In genomic region chr5:74067748-74068541, GRCh38 we compare ENCODE assay signal across 18 cellular contexts.
DNase-seq lines count a peak whose midpoint lies in the region; ATAC-seq and TF ChIP-seq lines count a peak whose summit lies in the region.
"Had no signal": no experiment of that assay in that cellular context is flagged by ENCODE, and none has a peak within 500 bp of the region (broad histone marks: within the 10 kb centered on the region; RNA-seq: fewer than 3 reads in every experiment).

No MANE protein-coding gene starts in this region.

- H3K36me3 Mint-ChIP-seq in CD4-positive, alpha-beta T cell (ENCODE audit: low read depth), result no peaks in the 10 kb centered on the region
- H3K36me3 Mint-ChIP-seq in mesothelial cell of epicardium, result no peaks in the 10 kb centered on the region

- no TSS peak for BruUV-seq in mammary epithelial cell (replicated peaks; lab: Mats Ljungman, UMichigan)

- H3K9me3 ChIP-seq in mammary epithelial cell (replicated peaks; ENCODE audit: insufficient read depth, low read length), result no peaks in the 10 kb centered on the region
- no peaks in the 10 kb centered on the region for H3K9me3 ChIP-seq in parathyroid adenoma (ENCODE audit: control insufficient read depth, low read length)
- no peaks in the 10 kb centered on the region for H3K9me3 ChIP-seq in CD4-positive, alpha-beta T cell (ENCODE audit: control insufficient read depth, low read length)
- H3K9me3 ChIP-seq: esophagus squamous epithelium, right lobe of liver had no signal

- H3K79me2 ChIP-seq in mammary epithelial cell (ENCODE audit: insufficient read depth, low read length) (no peaks in the 10 kb centered on the region), parathyroid adenoma (no peaks in the 10 kb centered on the region)

- H3K4me3 Mint-ChIP-seq in CD4-positive, alpha-beta T cell, result no peak overlapping the region
- no peak overlapping the region for H3K4me3 Mint-ChIP-seq in mesothelial cell of epicardium
- H3K4me3 Mint-ChIP-seq: activated B cell treated with CpG ODN at 0.5 μM for 24 hours; activated naive CD8-positive, alpha-beta T cell treated with anti-CD3 and anti-CD28 coated beads, Interleukin-2, amount 50 U/mL, for 24 hours had no signal

- CTCF ChIA-PET in mammary epithelial cell (lab: Charles Lee; ENCODE audit: low non-redundant PET), result no interaction called here
- CTCF ChIA-PET in CD4-positive, alpha-beta T cell (lab: Charles Lee), result no interaction called here

- no peak overlapping the region for H3K27ac Mint-ChIP-seq in CD4-positive, alpha-beta T cell
- H3K27ac Mint-ChIP-seq in mesothelial cell of epicardium, result no peak overlapping the region
- H3K27ac Mint-ChIP-seq: activated B cell treated with CpG ODN at 0.5 μM for 24 hours; activated naive CD8-positive, alpha-beta T cell treated with anti-CD3 and anti-CD28 coated beads, Interleukin-2, amount 50 U/mL, for 24 hours had no signal

- intact Hi-C loops in mammary epithelial cell (cut with micrococcal nuclease), result no loop called here
- intact Hi-C loops in CD4-positive, alpha-beta T cell (cut with DNase I, micrococcal nuclease), result no loop called here

- TF ChIP-seq CTCF in C4-2B (conservative IDR thresholded peaks at IDR 0.05) (no peak), mammary epithelial cell (conservative IDR thresholded peaks at IDR 0.05 in 1 of 2, IDR thresholded peaks at IDR 0.05 in 1 of 2; ENCODE audit: extremely low read depth in 1 of 2, insufficient read depth in 1 of 2, low read depth in 1 of 2, low read length in 2 of 2) (no peak), parathyroid adenoma (IDR thresholded peaks at IDR 0.05) (no peak), mesothelial cell of epicardium (IDR thresholded peaks at IDR 0.05; ENCODE audit: unreplicated experiment) (no peak)
- TF ChIP-seq CTCF in CD4-positive, alpha-beta T cell (IDR thresholded peaks at IDR 0.05), result no peak

- dilution Hi-C loops in mammary epithelial cell (cut with HindIII; ENCODE audit: low sequenced_read_pairs), result no loop called here

- no peaks in the 10 kb centered on the region for H3K36me3 ChIP-seq in mammary epithelial cell (ENCODE audit: insufficient read depth, low read length)
- no peaks in the 10 kb centered on the region for H3K36me3 ChIP-seq in parathyroid adenoma (ENCODE audit: control insufficient read depth, insufficient read depth, low read length)
- H3K36me3 ChIP-seq: esophagus squamous epithelium, right lobe of liver had no signal

- H3K9me3 Mint-ChIP-seq in CD4-positive, alpha-beta T cell, result no peaks in the 10 kb centered on the region
- peaks cover 4% of the 10 kb centered on the region for H3K9me3 Mint-ChIP-seq in mesothelial cell of epicardium
- H3K9me3 Mint-ChIP-seq: activated B cell treated with CpG ODN at 0.5 μM for 24 hours; activated naive CD8-positive, alpha-beta T cell treated with anti-CD3 and anti-CD28 coated beads, Interleukin-2, amount 50 U/mL, for 24 hours had no signal

- WGBS in mammary epithelial cell (ENCODE audit: low coverage, missing lambda C conversion rate), result 38% methylated on average over 5 of the region's 5 CpGs

- peak overlapping the region; percentile 92 for H3K27ac ChIP-seq in C4-2B
- peak overlapping the region; percentile 27 for H3K27ac ChIP-seq in mammary epithelial cell (ENCODE audit: insufficient read depth, low read depth, low read length)
- H3K27ac ChIP-seq in parathyroid adenoma, result no peak overlapping the region
- H3K27ac ChIP-seq in CD4-positive, alpha-beta T cell (ENCODE audit: low read depth, low read length), result no peak overlapping the region
- H3K27ac ChIP-seq: esophagus squamous epithelium, right lobe of liver had no signal

- peak; percentile 69 for DNase-seq in HT-29 (ENCODE audit: low spot score)
- DNase-seq in mammary epithelial cell, result peak; percentile 85
- no peak for DNase-seq in SK-N-DZ (ENCODE audit: low spot score)
- no peak for DNase-seq in CD4-positive, alpha-beta T cell
- no peak for DNase-seq in mesothelial cell of epicardium (ENCODE audit: low spot score in 2 of 2, unreplicated experiment in 2 of 2)
- DNase-seq: activated B cell treated with CpG ODN at 0.5 μM for 24 hours; activated CD8-positive, alpha-beta memory T cell treated with anti-CD3 and anti-CD28 coated beads for 24 hours; activated naive CD8-positive, alpha-beta T cell treated with anti-CD3 and anti-CD28 coated beads, Interleukin-2, amount 50 U/mL, for 24 hours; esophagus squamous epithelium; hippocampal formation; NCI-H146; NCI-H2227 treated with DMSO at 0.1 percent for 48 hours; right lobe of liver; SHP77 treated with DMSO at 0.1 percent for 48 hours; T-helper 2 cell had no signal

- no peaks in the 10 kb centered on the region for H4K20me1 ChIP-seq in mammary epithelial cell (ENCODE audit: insufficient read depth, low read length)

- H3K27me3 ChIP-seq in mammary epithelial cell (ENCODE audit: insufficient read depth, low read length), result no peaks in the 10 kb centered on the region
- H3K27me3 ChIP-seq in parathyroid adenoma (ENCODE audit: control insufficient read depth, insufficient read depth, low read length), result no peaks in the 10 kb centered on the region
- H3K27me3 ChIP-seq in CD4-positive, alpha-beta T cell (ENCODE audit: control insufficient read depth, insufficient read depth, low read length), result no peaks in the 10 kb centered on the region
- H3K27me3 ChIP-seq: esophagus squamous epithelium, right lobe of liver had no signal

- H3K4me1 ChIP-seq in mammary epithelial cell (ENCODE audit: insufficient read depth, low read length) (peaks cover 30% of the 10 kb centered on the region), parathyroid adenoma (peaks cover 4% of the 10 kb centered on the region)
- H3K4me1 ChIP-seq: esophagus squamous epithelium, right lobe of liver had no signal

- H2AFZ ChIP-seq in mammary epithelial cell (ENCODE audit: low read depth, low read length) (no peak overlapping the region), parathyroid adenoma (peak overlapping the region; percentile 18)

- no peak overlapping the region for H3K9ac ChIP-seq in mammary epithelial cell (ENCODE audit: insufficient read depth, low read length)
- no peak overlapping the region for H3K9ac ChIP-seq in parathyroid adenoma

- H3K4me1 Mint-ChIP-seq in CD4-positive, alpha-beta T cell (ENCODE audit: low read depth), result no peaks in the 10 kb centered on the region
- H3K4me1 Mint-ChIP-seq in mesothelial cell of epicardium, result peaks cover 26% of the 10 kb centered on the region
- H3K4me1 Mint-ChIP-seq: activated B cell treated with CpG ODN at 0.5 μM for 24 hours had no signal

- POLR2A ChIA-PET in CD4-positive, alpha-beta T cell (lab: Charles Lee), result no interaction called here

- peak overlapping the region; percentile 32 for H3K4me2 ChIP-seq in mammary epithelial cell (ENCODE audit: insufficient read depth, low read depth, low read length)
- H3K4me2 ChIP-seq in parathyroid adenoma (ENCODE audit: low read length), result no peak overlapping the region

- H3K4me3 ChIP-seq in mammary epithelial cell (replicated peaks in 1 of 3; ENCODE audit: insufficient read depth in 1 of 3, low read depth in 2 of 3, low read length in 3 of 3) (no peak overlapping the region), parathyroid adenoma (ENCODE audit: low read depth, low read length) (no peak overlapping the region)
- H3K4me3 ChIP-seq: esophagus squamous epithelium, right lobe of liver had no signal

- peaks cover 4% of the 10 kb centered on the region for H3K27me3 Mint-ChIP-seq in CD4-positive, alpha-beta T cell
- no peaks in the 10 kb centered on the region for H3K27me3 Mint-ChIP-seq in mesothelial cell of epicardium (ENCODE audit: low read depth)

- no peak for ATAC-seq in HG02981 (IDR thresholded peaks at IDR 0.05; ENCODE audit: unreplicated experiment)
- no peak for ATAC-seq in CD4-positive, alpha-beta T cell (ENCODE audit: poor library complexity)
- ATAC-seq: activated naive CD8-positive, alpha-beta T cell treated with anti-CD3 and anti-CD28 coated beads, Interleukin-2, amount 50 U/mL, for 24 hours; right lobe of liver had no signal

- in situ Hi-C loops in mammary epithelial cell (cut with MboI; ENCODE audit: low sequenced_read_pairs in 2 of 2), result no loop called here

Comparison
In these comparisons a context has a peak if more than half of its experiments do, and no peak if none do; other contexts are left out.
1. H3K27ac ChIP-seq: peak in C4-2B (single experiment) and mammary epithelial cell (single experiment); none in parathyroid adenoma (single experiment) and CD4-positive, alpha-beta T cell (single experiment).
2. DNase-seq: peak in HT-29 (single experiment) and mammary epithelial cell (single experiment); none in SK-N-DZ (single experiment), CD4-positive, alpha-beta T cell (0 of 10) and mesothelial cell of epicardium (0 of 2).